In the genomic region with DNA sequence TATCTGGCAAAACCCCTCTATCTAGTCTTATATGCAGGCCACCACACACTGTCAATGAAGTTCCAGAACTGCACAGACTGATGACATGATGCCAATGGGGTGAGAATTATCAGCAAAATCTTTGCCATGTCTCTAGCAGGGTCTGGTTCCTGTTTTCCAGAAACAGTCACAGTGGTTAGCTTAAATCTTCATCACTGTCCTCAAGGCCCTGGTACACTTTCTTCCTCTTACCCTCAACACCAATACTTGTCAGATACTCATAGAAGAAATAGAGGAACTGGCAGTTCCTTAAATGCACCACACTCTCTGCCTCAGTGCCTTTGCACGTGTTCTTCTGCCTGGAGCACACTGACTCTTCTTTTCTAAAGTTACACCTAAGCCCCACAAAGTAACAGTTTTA, we compare ENCODE assay signal across 16 cellular contexts.
A peak's percentile ranks its signal among the peaks of the same experiment; 100 is the strongest.
DNase-seq lines count a peak whose midpoint lies in the region; ATAC-seq and FAIRE-seq lines count a peak whose summit lies in the region.
"Had no signal": no experiment of that assay in that cellular context is flagged by ENCODE, and none has a peak within 500 bp of the region (broad histone marks: within the 10 kb centered on the region; RNA-seq: fewer than 3 reads in every experiment).

No MANE protein-coding gene starts in this region.

- H3K36me3 Mint-ChIP-seq in activated CD4-positive, alpha-beta memory T cell treated with anti-CD3 and anti-CD28 coated beads for 36 hours, result no peaks in the 10 kb centered on the region

- H3K27ac Mint-ChIP-seq in activated CD4-positive, alpha-beta memory T cell treated with anti-CD3 and anti-CD28 coated beads for 36 hours, result no peak overlapping the region

- CTCF ChIA-PET in activated CD4-positive, alpha-beta memory T cell treated with anti-CD3 and anti-CD28 coated beads for 36 hours (lab: Charles Lee), result no interaction called here

- peak; percentile 63 for DNase-seq in Ammon's horn (ENCODE audit: low spot score)
- peak; percentile 85 for DNase-seq in SIG-M5 treated with dmso at 0.1 percent for 504 hours (lab: John Stamatoyannopoulos, UW; ENCODE audit: unreplicated experiment)
- DNase-seq in left cardiac atrium, result no peak
- DNase-seq in frontal cortex (ENCODE audit: low spot score in 2 of 2), result no peak
- no peak for DNase-seq in activated CD4-positive, alpha-beta memory T cell treated with anti-CD3 and anti-CD28 coated beads for 36 hours
- DNase-seq in midbrain (lab: John Stamatoyannopoulos, UW), result no peak
- DNase-seq: activated CD4-positive, alpha-beta T cell treated with anti-CD3 and anti-CD28 coated beads for 4 hours; activated naive CD4-positive, alpha-beta T cell treated with anti-CD3 and anti-CD28 coated beads, Interleukin-2, amount 50 U/mL, for 16 hours; brain microvascular endothelial cell; foreskin fibroblast; HCEC 1CT; NCI-H1048; NCI-H2227 treated with DMSO at 0.1 percent for 48 hours had no signal

- POLR2A ChIA-PET in activated CD4-positive, alpha-beta memory T cell treated with anti-CD3 and anti-CD28 coated beads for 36 hours (lab: Charles Lee), result no interaction called here

- ATAC-seq in HG03103 (IDR thresholded peaks at IDR 0.05; ENCODE audit: low read depth, unreplicated experiment) (peak; percentile 53), left cardiac atrium (peak; percentile 47 to 77), GM21786 (IDR thresholded peaks at IDR 0.05; ENCODE audit: unreplicated experiment) (no peak)

- FAIRE-seq in frontal cortex (lab: Jason Lieb, UNC), result no peak
- FAIRE-seq: HTR-8/SVneo had no signal

- H3K9me3 Mint-ChIP-seq in activated CD4-positive, alpha-beta memory T cell treated with anti-CD3 and anti-CD28 coated beads for 36 hours, result no peaks in the 10 kb centered on the region

- H3K4me3 Mint-ChIP-seq in activated CD4-positive, alpha-beta memory T cell treated with anti-CD3 and anti-CD28 coated beads for 36 hours, result no peak overlapping the region

- intact Hi-C loops in left cardiac atrium (cut with DNase I), result no loop called here
- intact Hi-C loops in activated CD4-positive, alpha-beta memory T cell treated with anti-CD3 and anti-CD28 coated beads for 36 hours (cut with micrococcal nuclease), result no loop called here

- H3K4me1 Mint-ChIP-seq in activated CD4-positive, alpha-beta memory T cell treated with anti-CD3 and anti-CD28 coated beads for 36 hours (ENCODE audit: low read depth), result peaks cover 5% of the 10 kb centered on the region

- H3K27me3 Mint-ChIP-seq in activated CD4-positive, alpha-beta memory T cell treated with anti-CD3 and anti-CD28 coated beads for 36 hours, result peaks cover 5% of the 10 kb centered on the region

Comparison
In these comparisons a context has a peak if more than half of its experiments do, and no peak if none do; other contexts are left out.
1. DNase-seq: peak in Ammon's horn (single experiment) and SIG-M5 treated with dmso at 0.1 percent for 504 hours (single experiment); none in left cardiac atrium (single experiment), frontal cortex (0 of 2), activated CD4-positive, alpha-beta memory T cell treated with anti-CD3 and anti-CD28 coated beads for 36 hours (single experiment) and midbrain (single experiment).